8 cellular contexts compared by ENCODE assay signal in genomic region chr11:62378459-62379063, GRCh38. TPM values are rescaled to one million over a fixed set of nuclear protein-coding genes. Genes with fewer than 3 reads are reported as not detected.
DNase-seq lines count a peak whose midpoint lies in the region; ATAC-seq and TF ChIP-seq lines count a peak whose summit lies in the region.
"Not testable (repeated sequence)": the region's sequence is repeated elsewhere in the genome, so short reads cannot be mapped to it uniquely, and the experiment has no call there.

No MANE protein-coding gene starts in this region.

- not testable (repeated sequence) for ATAC-seq in natural killer cell; upper lobe of left lung (ENCODE audit: low FRiP score in 2 of 2)

- not testable (repeated sequence) for TF ChIP-seq POLR2A in breast epithelium (IDR thresholded peaks at IDR 0.05); upper lobe of left lung (IDR thresholded peaks at IDR 0.05)

- H3K4me3 Mint-ChIP-seq in natural killer cell, result not testable (repeated sequence)

- not testable (repeated sequence) for H3K9me3 Mint-ChIP-seq in natural killer cell

- H3K27ac Mint-ChIP-seq in natural killer cell, result not testable (repeated sequence)

- intact Hi-C loops in breast epithelium (cut with DNase I; ENCODE audit: low total_unique reads), result not testable (repeated sequence)
- intact Hi-C loops in natural killer cell (cut with micrococcal nuclease), result loop anchor here (1.0 to 5.0 kb wide), 2 partner anchors 38 to 206 kb away; no protein-coding TSS in a partner anchor

- H3K27me3 Mint-ChIP-seq in natural killer cell (ENCODE audit: low read depth in 2 of 2), result not testable (repeated sequence)

- TF ChIP-seq EP300 in upper lobe of left lung (IDR thresholded peaks at IDR 0.05), result not testable (repeated sequence)

- not testable (repeated sequence) for H3K4me3 ChIP-seq in breast epithelium, upper lobe of left lung

- DNase-seq in DMS53 (lab: John Stamatoyannopoulos, UW) (peak; percentile 81), Kasumi-1 (lab: John Stamatoyannopoulos, UW) (peak; percentile 54 to 56), NCI-H460 (ENCODE audit: extremely low read depth, low read depth) (peak; percentile 42), SW 1271 (lab: John Stamatoyannopoulos, UW) (peak; percentile 14 to 62), globus pallidus (ENCODE audit: low spot score) (peak; percentile 84)
- not testable (repeated sequence) for DNase-seq in breast epithelium (ENCODE audit: low spot score in 2 of 2); natural killer cell; upper lobe of left lung

- not testable (repeated sequence) for H3K9me3 ChIP-seq in breast epithelium, upper lobe of left lung

- not testable (repeated sequence) for H3K36me3 Mint-ChIP-seq in natural killer cell

- H3K4me1 Mint-ChIP-seq in natural killer cell, result peaks cover 7 to 11% of the 10 kb centered on the region in 2 donors

- not testable (repeated sequence) for H3K27me3 ChIP-seq in breast epithelium, upper lobe of left lung

- TF ChIP-seq CTCF in breast epithelium (IDR thresholded peaks at IDR 0.05) (peak in 2 of 3 donors; percentile 33 to 34), natural killer cell (IDR thresholded peaks at IDR 0.05) (peak; percentile 48), upper lobe of left lung (IDR thresholded peaks at IDR 0.05) (peak in 5 of 6 experiments; percentile 23 to 61 (median 37))

- H3K27ac ChIP-seq in breast epithelium, result peak overlapping the region in 1 of 2 donors; percentile 17
- not testable (repeated sequence) for H3K27ac ChIP-seq in upper lobe of left lung

- H3K36me3 ChIP-seq in breast epithelium, upper lobe of left lung: not testable (repeated sequence)

- H3K4me1 ChIP-seq in breast epithelium, result not testable (repeated sequence)
- H3K4me1 ChIP-seq in upper lobe of left lung, result peaks cover 6 to 10% (median 8%) of the 10 kb centered on the region in 4 donors

- WGBS in upper lobe of left lung, 2 donors, result 4 to 6% methylated on average over 9 of the region's 9 CpGs

RNA-seq across cellular contexts. Expression of gene SCGB1A1, which starts 40.3 kb away (rescaled TPM):
- not detected in 2 replicates for total RNA-seq in NCI-H460 (2014; rRNA removed; shearing (Covaris generic))
- polyA plus RNA-seq in NCI-H460 (2014; cell fraction: nucleus; rRNA removed), result not detected in 2 replicates
- total RNA-seq in breast epithelium (not detected), natural killer cell (not detected), upper lobe of left lung (1,000 to 10,000 TPM in 4 of 6 donors, 100 to 1,000 TPM in 1, 10 to 100 TPM in 1; 85.4 to 2,572 (median 1,269) TPM)

RNA-seq across cellular contexts. Expression of gene ASRGL1, which starts 41.3 kb away (rescaled TPM):
- total RNA-seq in NCI-H460 (2014; rRNA removed; shearing (Covaris generic)), result 2.9 and 3.4 TPM in 2 replicates
- 7.7 and 8.2 TPM in 2 replicates for polyA plus RNA-seq in NCI-H460 (2014; cell fraction: nucleus; rRNA removed)
- total RNA-seq in breast epithelium, result 10 to 100 TPM in 2 of 3 donors, 1 to 10 TPM in 1; 6.7 to 22.0 (median 16.4) TPM
- 1 to 10 TPM; 1.9 to 9.7 (median 3.4) TPM for total RNA-seq in natural killer cell
- total RNA-seq in upper lobe of left lung, result 10 to 100 TPM; 31.2 to 82.8 (median 49.3) TPM

Comparison
In these comparisons a context has a peak if more than half of its experiments do, and no peak if none do; other contexts are left out.
1. RNA of gene SCGB1A1, which starts 40.3 kb away (total RNA-seq): 85.4 to 2,572 TPM in upper lobe of left lung; not detected in NCI-H460, not detected in breast epithelium and not detected in natural killer cell; every median in the first group is over 10 times any median in the second.
2. Peak in every context shown above with its lines, with median percentiles within 50 percentile points of each other: CTCF ChIP-seq.